Comparison of ENCODE assay signal across 10 cellular contexts in genomic region chr17:6660765-6661463, GRCh38. TPM values are rescaled to one million over a fixed set of nuclear protein-coding genes. Genes with fewer than 3 reads are reported as not detected.
DNase-seq lines count a peak whose midpoint lies in the region; ATAC-seq lines count a peak whose summit lies in the region.
"Had no signal": no experiment of that assay in that cellular context is flagged by ENCODE, and none has a peak within 500 bp of the region (broad histone marks: within the 10 kb centered on the region; RNA-seq: fewer than 3 reads in every experiment).

No MANE protein-coding gene starts in this region.

- H3K9me3 Mint-ChIP-seq in naive B cell = no peaks in the 10 kb centered on the region
- H3K9me3 Mint-ChIP-seq: type B pancreatic cell had no signal

- H3K27me3 Mint-ChIP-seq in naive B cell = no peaks in the 10 kb centered on the region

- ATAC-seq in GM18517 (IDR thresholded peaks at IDR 0.05; ENCODE audit: unreplicated experiment) (peak; percentile 77), GM21825 (IDR thresholded peaks at IDR 0.05; ENCODE audit: unreplicated experiment) (peak; percentile 77), naive B cell (ENCODE audit: low read depth in 2 of 2) (peak; percentile 78), HG03280 (IDR thresholded peaks at IDR 0.05; ENCODE audit: unreplicated experiment) (no peak)
- ATAC-seq: Panc1 had no signal

- peak; percentile 74 for DNase-seq in NOMO-1 treated with dmso at 0.1 percent for 144 hours (lab: John Stamatoyannopoulos, UW; ENCODE audit: unreplicated experiment)
- peak; percentile 78 for DNase-seq in naive B cell
- DNase-seq in D341Med (ENCODE audit: low spot score) = no peak
- no peak for DNase-seq in NCI-H510A treated with DMSO at 0.1 percent for 48 hours (lab: John Stamatoyannopoulos, UW)
- DNase-seq: heart left ventricle had no signal

- H3K27ac Mint-ChIP-seq in naive B cell = peak overlapping the region; percentile 51 to 98 (median 90)
- H3K27ac Mint-ChIP-seq: type B pancreatic cell had no signal

- H3K4me3 Mint-ChIP-seq in naive B cell = peak overlapping the region; percentile 73 to 93 (median 88)
- H3K4me3 Mint-ChIP-seq: type B pancreatic cell had no signal

- peaks cover 0 to 6% of the 10 kb centered on the region in 2 donors for H3K36me3 Mint-ChIP-seq in naive B cell
- H3K36me3 Mint-ChIP-seq: type B pancreatic cell had no signal

- H3K4me1 Mint-ChIP-seq in naive B cell = peaks cover 46 to 63% (median 55%) of the 10 kb centered on the region in 3 donors

RNA-seq across cellular contexts. Expression of gene C17orf100, which starts 9.4 kb away (rescaled TPM):
- polyA plus RNA-seq in naive B cell (ENCODE audit: low read depth in 6 of 6) = 10 to 100 TPM in 3 of 6 donors, 1 to 10 TPM in 3; 6.6 to 16.8 (median 9.7) TPM

RNA-seq across cellular contexts. Expression of gene MED31, which starts 9.5 kb away (rescaled TPM):
- polyA plus RNA-seq in naive B cell (ENCODE audit: low read depth in 6 of 6) = 10 to 100 TPM; 25.7 to 33.8 (median 31.0) TPM

RNA-seq across cellular contexts. Expression of gene TXNDC17, which starts 20.1 kb away (rescaled TPM):
- polyA plus RNA-seq in naive B cell (ENCODE audit: low read depth in 6 of 6) = 10 to 100 TPM; 57.8 to 85.5 (median 64.4) TPM

RNA-seq across cellular contexts. Expression of gene KIAA0753, which starts 20.4 kb away (rescaled TPM):
- polyA plus RNA-seq in naive B cell (ENCODE audit: low read depth in 6 of 6) = 1 to 10 TPM; 2.8 to 5.9 (median 3.2) TPM

RNA-seq across cellular contexts. Expression of gene SLC13A5, which starts 52.3 kb away (rescaled TPM):
- under 1 TPM in 1 of 6 donors, not detected in 5; 0.37 TPM for polyA plus RNA-seq in naive B cell (ENCODE audit: low read depth in 6 of 6)

Comparison
In these comparisons a context has a peak if more than half of its experiments do, and no peak if none do; other contexts are left out.
1. DNase-seq: peak in NOMO-1 treated with dmso at 0.1 percent for 144 hours (single experiment) and naive B cell (single experiment); none in D341Med (single experiment) and NCI-H510A treated with DMSO at 0.1 percent for 48 hours (single experiment).